ENCODE assay signal across 11 cellular contexts in the genomic region with DNA sequence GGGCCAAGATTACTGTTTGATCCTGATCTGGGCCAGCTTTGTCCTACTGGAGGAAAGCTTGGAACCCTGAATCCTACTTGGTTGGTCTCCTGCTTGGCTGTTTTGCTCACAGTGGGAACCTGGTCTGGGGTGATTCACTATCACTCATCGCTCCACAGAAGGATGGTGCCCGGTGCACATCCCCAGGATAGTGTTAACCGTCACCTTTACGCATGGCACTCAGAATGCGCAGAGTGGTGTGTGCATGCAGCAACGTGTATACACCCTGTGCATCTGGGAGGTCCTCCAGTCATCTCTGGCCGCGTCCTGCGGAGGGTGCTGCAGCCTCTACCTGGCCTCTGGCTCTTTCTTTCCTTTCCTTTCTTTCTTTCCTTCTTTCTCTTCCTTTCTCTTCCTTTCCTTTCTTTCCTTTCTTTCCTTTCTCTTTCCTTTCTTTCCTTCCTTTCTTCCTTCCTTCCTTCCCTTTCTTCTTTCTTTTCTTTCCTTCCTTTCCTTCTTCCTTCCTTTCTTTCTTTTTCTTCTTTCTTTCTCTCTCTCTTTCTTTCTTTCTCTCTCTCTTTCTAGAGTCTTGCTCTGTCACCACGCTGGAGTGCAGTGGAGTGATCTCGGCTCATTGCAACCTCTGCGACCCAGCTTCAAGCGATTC. TPM values are rescaled to one million over a fixed set of nuclear protein-coding genes. Genes with fewer than 3 reads are reported as not detected.
DNase-seq lines count a peak whose midpoint lies in the region; ATAC-seq and TF ChIP-seq lines count a peak whose summit lies in the region.
"Had no signal": no experiment of that assay in that cellular context is flagged by ENCODE, and none has a peak within 500 bp of the region (broad histone marks: within the 10 kb centered on the region; RNA-seq: fewer than 3 reads in every experiment).

No MANE protein-coding gene starts in this region.

- in situ Hi-C loops in astrocyte of the spinal cord (cut with HindIII; ENCODE audit: low sequenced_read_pairs): no loop called here

- H3K27ac Mint-ChIP-seq in CD4-positive, alpha-beta memory T cell: peak overlapping the region in 6 of 7 donors; percentile 58 to 98 (median 74)
- peak overlapping the region; percentile 53 to 97 (median 86) for H3K27ac Mint-ChIP-seq in IgD-negative memory B cell
- H3K27ac Mint-ChIP-seq in naive thymus-derived CD4-positive, alpha-beta T cell: peak overlapping the region in 8 of 9 donors; percentile 4 to 98 (median 83)

- H3K9me3 ChIP-seq in CD4-positive, alpha-beta memory T cell (ENCODE audit: control insufficient read depth in 1 of 2, low read length in 2 of 2): no peaks in the 10 kb centered on the region
- H3K9me3 ChIP-seq in naive thymus-derived CD4-positive, alpha-beta T cell (ENCODE audit: control insufficient read depth in 2 of 3, low read length in 3 of 3): no peaks in the 10 kb centered on the region
- H3K9me3 ChIP-seq: esophagus squamous epithelium had no signal

- H3K27ac ChIP-seq in CD4-positive, alpha-beta memory T cell (ENCODE audit: low read depth, low read length): no peak overlapping the region
- H3K27ac ChIP-seq in naive thymus-derived CD4-positive, alpha-beta T cell (ENCODE audit: low read depth, low read length): no peak overlapping the region
- H3K27ac ChIP-seq: esophagus squamous epithelium had no signal

- H3K27me3 ChIP-seq in CD4-positive, alpha-beta memory T cell (ENCODE audit: insufficient read depth, low read length): no peaks in the 10 kb centered on the region
- H3K27me3 ChIP-seq in naive thymus-derived CD4-positive, alpha-beta T cell (ENCODE audit: control insufficient read depth in 2 of 2, insufficient read depth in 2 of 2, low read length in 2 of 2): no peaks in the 10 kb centered on the region

- H3K4me1 ChIP-seq in CD4-positive, alpha-beta memory T cell (ENCODE audit: insufficient read depth, low read length): peaks cover 93% of the 10 kb centered on the region
- peaks cover 49 to 79% of the 10 kb centered on the region in 2 donors for H3K4me1 ChIP-seq in naive thymus-derived CD4-positive, alpha-beta T cell (ENCODE audit: control insufficient read depth in 2 of 2, insufficient read depth in 2 of 2, low read length in 2 of 2)

- H3K4me3 Mint-ChIP-seq in CD4-positive, alpha-beta memory T cell: peak overlapping the region in 3 of 8 donors; percentile 23 to 74 (median 23)
- H3K4me3 Mint-ChIP-seq in IgD-negative memory B cell: peak overlapping the region in 1 of 4 donors; percentile 47
- peak overlapping the region in 6 of 10 donors; percentile 4 to 85 (median 43) for H3K4me3 Mint-ChIP-seq in naive thymus-derived CD4-positive, alpha-beta T cell

- DNase-seq in CD4-positive, alpha-beta memory T cell: no peak
- no peak for DNase-seq in astrocyte of the spinal cord (ENCODE audit: low read depth, low spot score)
- DNase-seq in naive thymus-derived CD4-positive, alpha-beta T cell: no peak
- DNase-seq in AG08396 (ENCODE audit: low spot score): no peak
- DNase-seq in GM10266 (ENCODE audit: extremely low spot score): no peak
- DNase-seq in NCI-H226: no peak
- no peak for DNase-seq in COLO668 (lab: John Stamatoyannopoulos, UW; ENCODE audit: unreplicated experiment)
- DNase-seq: esophagus squamous epithelium, NCI-H2227 treated with DMSO at 0.1 percent for 48 hours had no signal

- H3K4me3 ChIP-seq in CD4-positive, alpha-beta memory T cell (ENCODE audit: low read length in 2 of 2): no peak overlapping the region
- H3K4me3 ChIP-seq in astrocyte of the spinal cord (ENCODE audit: low read depth, low read length): no peak overlapping the region
- no peak overlapping the region for H3K4me3 ChIP-seq in naive thymus-derived CD4-positive, alpha-beta T cell (ENCODE audit: low read length)
- H3K4me3 ChIP-seq: esophagus squamous epithelium had no signal

- CTCF ChIA-PET in CD4-positive, alpha-beta memory T cell (lab: Charles Lee; ENCODE audit: partially characterized antibody): interaction anchor here (11.2 kb wide), 1 partner anchor 13 kb away, joined by 134 read pairs; a partner anchor contains a TSS
- CTCF ChIA-PET in naive thymus-derived CD4-positive, alpha-beta T cell (lab: Charles Lee): interaction anchor here (2.5 kb wide), 1 partner anchor 12 kb away, joined by 11 read pairs; no protein-coding TSS in a partner anchor

- TF ChIP-seq CTCF in astrocyte of the spinal cord (IDR thresholded peaks at IDR 0.05; ENCODE audit: low read depth, low read length) (peak; percentile 5), GM10266 (IDR thresholded peaks at IDR 0.05; ENCODE audit: control insufficient read depth, insufficient read depth, low read depth, missing control alignments) (no peak)

- H3K9me3 Mint-ChIP-seq in CD4-positive, alpha-beta memory T cell: peaks cover 0 to 3% (median 0%) of the 10 kb centered on the region in 8 donors
- H3K9me3 Mint-ChIP-seq in IgD-negative memory B cell: no peaks in the 10 kb centered on the region
- H3K9me3 Mint-ChIP-seq in naive thymus-derived CD4-positive, alpha-beta T cell: no peaks in the 10 kb centered on the region

- no peaks in the 10 kb centered on the region for H3K36me3 Mint-ChIP-seq in CD4-positive, alpha-beta memory T cell
- H3K36me3 Mint-ChIP-seq in IgD-negative memory B cell: no peaks in the 10 kb centered on the region
- peaks cover 0 to 3% (median 0%) of the 10 kb centered on the region in 5 donors for H3K36me3 Mint-ChIP-seq in naive thymus-derived CD4-positive, alpha-beta T cell
- H3K36me3 Mint-ChIP-seq: CD14-positive monocyte had no signal

- no peaks in the 10 kb centered on the region for H3K27me3 Mint-ChIP-seq in CD4-positive, alpha-beta memory T cell
- H3K27me3 Mint-ChIP-seq in IgD-negative memory B cell: no peaks in the 10 kb centered on the region
- H3K27me3 Mint-ChIP-seq in naive thymus-derived CD4-positive, alpha-beta T cell: no peaks in the 10 kb centered on the region

- POLR2A ChIA-PET in CD4-positive, alpha-beta memory T cell (lab: Charles Lee; ENCODE audit: partially characterized antibody): interaction anchor here (1.3 kb wide), 1 partner anchor 216 kb away, joined by 3 read pairs; a partner anchor contains a TSS
- POLR2A ChIA-PET in naive thymus-derived CD4-positive, alpha-beta T cell (lab: Charles Lee): interaction anchor here (1.7 kb wide), 1 partner anchor 12 kb away, joined by 6 read pairs; no protein-coding TSS in a partner anchor

- ATAC-seq in naive thymus-derived CD4-positive, alpha-beta T cell: no peak

- no peaks in the 10 kb centered on the region for H3K36me3 ChIP-seq in CD4-positive, alpha-beta memory T cell (ENCODE audit: insufficient read depth, low read length)
- H3K36me3 ChIP-seq in naive thymus-derived CD4-positive, alpha-beta T cell (ENCODE audit: control insufficient read depth in 2 of 3, insufficient read depth in 3 of 3, low read length in 3 of 3): no peaks in the 10 kb centered on the region
- H3K36me3 ChIP-seq: esophagus squamous epithelium had no signal

- intact Hi-C loops in CD4-positive, alpha-beta memory T cell (cut with micrococcal nuclease): no loop called here
- intact Hi-C loops in naive thymus-derived CD4-positive, alpha-beta T cell (cut with micrococcal nuclease): no loop called here

- peaks cover 61 to 93% (median 76%) of the 10 kb centered on the region in 4 donors for H3K4me1 Mint-ChIP-seq in CD4-positive, alpha-beta memory T cell
- peaks cover 46 to 49% (median 47%) of the 10 kb centered on the region in 3 donors for H3K4me1 Mint-ChIP-seq in IgD-negative memory B cell
- H3K4me1 Mint-ChIP-seq in naive thymus-derived CD4-positive, alpha-beta T cell: peaks cover 62 to 85% (median 81%) of the 10 kb centered on the region in 7 donors

RNA-seq across cellular contexts. Expression of a gene that starts 13.1 kb away (rescaled TPM):
- total RNA-seq in CD4-positive, alpha-beta memory T cell: 1 to 10 TPM; 7.5 to 8.4 TPM
- polyA plus RNA-seq in CD4-positive, alpha-beta memory T cell: 100 to 1,000 TPM in 1 of 2 donors, 10 to 100 TPM in 1; 60.8 to 220 TPM
- 17.3 TPM for polyA plus RNA-seq in IgD-negative memory B cell
- total RNA-seq in naive thymus-derived CD4-positive, alpha-beta T cell: 100 to 1,000 TPM in 3 of 5 experiments, 1 to 10 TPM in 2; 8.1 to 281 (median 110) TPM
- 100 to 1,000 TPM in 1 of 2 donors, 10 to 100 TPM in 1; 58.4 to 206 TPM for polyA plus RNA-seq in naive thymus-derived CD4-positive, alpha-beta T cell

RNA-seq across cellular contexts. Expression of a gene that starts 31.7 kb away (rescaled TPM):
- total RNA-seq in CD4-positive, alpha-beta memory T cell: 10 to 100 TPM; 84.4 to 84.8 TPM
- polyA plus RNA-seq in CD4-positive, alpha-beta memory T cell: 10 to 100 TPM; 33.9 to 36.6 TPM
- 49.7 TPM for polyA plus RNA-seq in IgD-negative memory B cell
- 10 to 100 TPM; 66.6 to 84.3 (median 82.0) TPM for total RNA-seq in naive thymus-derived CD4-positive, alpha-beta T cell
- polyA plus RNA-seq in naive thymus-derived CD4-positive, alpha-beta T cell: 10 to 100 TPM; 36.1 to 52.3 TPM
